Comparison of ENCODE assay signal across 21 cellular contexts in genomic region chr5:62477801-62478200, GRCh38.
DNase-seq lines count a peak whose midpoint lies in the region; ATAC-seq, FAIRE-seq and TF ChIP-seq lines count a peak whose summit lies in the region.
"Had no signal": no experiment of that assay in that cellular context is flagged by ENCODE, and none has a peak within 500 bp of the region (broad histone marks: within the 10 kb centered on the region; RNA-seq: fewer than 3 reads in every experiment).

No MANE protein-coding gene starts in this region.

- ATAC-seq in activated CD4-positive, CD25-positive, alpha-beta regulatory T cell treated with anti-CD3 and anti-CD28 coated beads, Interleukin-2, amount 50 U/mL, for 24 hours = no peak
- ATAC-seq: activated CD8-positive, alpha-beta T cell treated with anti-CD3 and anti-CD28 coated beads for 36 hours; activated T-cell treated with anti-CD3 and anti-CD28 coated beads, Interleukin-2, amount 50 U/mL, for 4 hours; Right ventricle myocardium inferior had no signal

- no peak for FAIRE-seq in bronchial epithelial cell (lab: Jason Lieb, UNC)

- H3K4me3 ChIP-seq in bronchial epithelial cell (ENCODE audit: low read depth, low read length) = no peak overlapping the region
- H3K4me3 ChIP-seq: BLaER1 treated with 17β-estradiol and CSF1 and Interleukin-3, amounts not matched to agents 10 nM and 100 nM; esophagus muscularis mucosa; MG63; prostate gland; spleen; suprapubic skin had no signal

- peak; percentile 6 for DNase-seq in Daoy (ENCODE audit: low read depth)
- DNase-seq in LHCN-M2 (ENCODE audit: low read depth) = peak; percentile 60
- peak; percentile 58 for DNase-seq in bronchial epithelial cell (ENCODE audit: low read depth)
- DNase-seq in iris pigment epithelial cell (ENCODE audit: low read depth) = peak; percentile 54
- DNase-seq in globus pallidus (ENCODE audit: low spot score) = no peak
- no peak for DNase-seq in COLO668 (lab: John Stamatoyannopoulos, UW; ENCODE audit: unreplicated experiment)
- no peak for DNase-seq in Ammon's horn (ENCODE audit: low spot score)
- DNase-seq: activated CD8-positive, alpha-beta T cell treated with anti-CD3 and anti-CD28 coated beads for 36 hours; activated T-cell treated with anti-CD3 and anti-CD28 coated beads, Interleukin-2, amount 50 U/mL, for 4 hours; DMS153; mesendoderm; MG63; NCI-H187; NCI-H510A treated with DMSO at 0.1 percent for 48 hours; spleen had no signal

- H3K27me3 ChIP-seq in bronchial epithelial cell (ENCODE audit: control insufficient read depth, insufficient read depth, low read length) = no peaks in the 10 kb centered on the region
- H3K27me3 ChIP-seq: BLaER1 treated with 17β-estradiol and CSF1 and Interleukin-3, amounts not matched to agents 10 nM and 100 nM; esophagus muscularis mucosa; MG63; spleen; suprapubic skin had no signal

- no peak for TF ChIP-seq CTCF in bronchial epithelial cell (IDR thresholded peaks at IDR 0.05; ENCODE audit: insufficient read depth, low read length, severe bottlenecking)

- H3K36me3 ChIP-seq in bronchial epithelial cell (ENCODE audit: control insufficient read depth, insufficient read depth, low read length) = no peaks in the 10 kb centered on the region
- H3K36me3 ChIP-seq: prostate gland had no signal

Comparison
In these comparisons a context has a peak if more than half of its experiments do, and no peak if none do; other contexts are left out.
1. DNase-seq: peak in Daoy (single experiment), LHCN-M2 (single experiment), bronchial epithelial cell (single experiment) and iris pigment epithelial cell (single experiment); none in globus pallidus (single experiment), COLO668 (single experiment) and Ammon's horn (single experiment).